In genomic region chr13:58795715-58796114, GRCh38 we compare ENCODE assay signal across 9 cellular contexts.
"Had no signal": no experiment of that assay in that cellular context is flagged by ENCODE, and none has a peak within 500 bp of the region (broad histone marks: within the 10 kb centered on the region; RNA-seq: fewer than 3 reads in every experiment).

No MANE protein-coding gene starts in this region.

- H3K27me3 Mint-ChIP-seq: IgD-negative memory B cell had no signal

- H3K4me3 Mint-ChIP-seq: IgD-negative memory B cell had no signal

- H3K4me3 ChIP-seq: K562 had no signal

- H3K27ac ChIP-seq: HL-60, KMS-11 had no signal

- DNase-seq: IMR-90, KBM-7, KG1 had no signal

- H3K9ac ChIP-seq: KMS-11 had no signal

- H3K27ac Mint-ChIP-seq: IgD-negative memory B cell had no signal

- FAIRE-seq: HepG2, HTR-8/SVneo, K562 had no signal

- ATAC-seq: HepG2, K562 had no signal

- H3K4me1 Mint-ChIP-seq: IgD-negative memory B cell had no signal

- H3K4me2 ChIP-seq: KMS-11 had no signal

- H3K36me3 Mint-ChIP-seq: IgD-negative memory B cell had no signal
